8 cellular contexts compared by ENCODE assay signal in the genomic region with DNA sequence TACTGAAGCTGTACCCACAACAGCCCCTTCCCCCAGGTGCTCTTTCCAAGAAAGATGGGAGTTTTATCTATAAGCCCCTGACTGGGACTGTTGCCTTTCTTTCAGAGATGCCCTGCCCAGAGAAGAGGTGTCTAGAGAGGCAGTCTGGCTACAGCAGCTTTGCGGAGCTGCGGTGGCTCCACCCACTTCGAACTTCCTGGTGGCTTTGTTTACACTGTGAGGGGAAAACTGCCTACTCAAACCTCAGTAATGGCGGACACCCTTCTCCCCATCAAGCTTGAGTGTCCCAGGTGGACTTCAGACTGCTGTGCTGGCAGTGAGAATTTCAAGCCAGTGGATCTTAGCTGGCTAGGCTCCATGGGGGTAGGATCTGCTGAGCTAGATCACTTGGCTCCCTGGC.
DNase-seq lines count a peak whose midpoint lies in the region; ATAC-seq, FAIRE-seq and TF ChIP-seq lines count a peak whose summit lies in the region.
"Not testable (repeated sequence)": the region's sequence is repeated elsewhere in the genome, so short reads cannot be mapped to it uniquely, and the experiment has no call there.

No MANE protein-coding gene starts in this region.

- not testable (repeated sequence) for H3K27ac ChIP-seq in HepG2 (ENCODE audit: extremely low read length, insufficient read depth, low read length)

- TF ChIP-seq EP300 in HepG2 (IDR thresholded peaks at IDR 0.05; ENCODE audit: low read depth in 2 of 2, low read length in 2 of 2); HepG2 (CRISPR knock-in tag; IDR thresholded peaks at IDR 0.05; ENCODE audit: borderline replicate concordance): not testable (repeated sequence)

- TF ChIP-seq POLR2A in HepG2 (IDR thresholded peaks at IDR 0.05; ENCODE audit: insufficient read depth in 1 of 2, low read depth in 2 of 2, low read length in 2 of 2) = not testable (repeated sequence)

- not testable (repeated sequence) for TF ChIP-seq CTCF in HepG2 (CRISPR knock-in tag; IDR thresholded peaks at IDR 0.05)

- POLR2A ChIA-PET in HepG2 (lab: Yijun Ruan, JAX) = not testable (repeated sequence)

- CTCF ChIA-PET in HepG2 (lab: Yijun Ruan, JAX; ENCODE audit: low intra/inter-chr PET ratio, low total read pairs) = not testable (repeated sequence)

- H3K4me1 ChIP-seq in HepG2 (ENCODE audit: insufficient read depth, low read length) = not testable (repeated sequence)

- not testable (repeated sequence) for H3K36me3 ChIP-seq in HepG2 (replicated peaks in 1 of 2; ENCODE audit: control insufficient read depth in 1 of 2, insufficient read depth in 2 of 2, low read length in 2 of 2)

- in situ Hi-C loops in HepG2 (cut with HindIII; ENCODE audit: extremely low pct_ligation_motif_present, low pct_unique_long_range_greater_than_20kb) = not testable (repeated sequence)

- H3K9me3 ChIP-seq in HepG2 (ENCODE audit: low read length) = not testable (repeated sequence)

- peak; percentile 64 for DNase-seq in DMS153 (lab: John Stamatoyannopoulos, UW)
- peak; percentile 34 for DNase-seq in HT-29 (ENCODE audit: low spot score)
- peak; percentile 4 for DNase-seq in NCI-H2029 (lab: John Stamatoyannopoulos, UW)
- peak; percentile 46 for DNase-seq in NCI-H510A treated with DMSO at 0.1 percent for 48 hours (lab: John Stamatoyannopoulos, UW)
- peak; percentile 33 for DNase-seq in NCI-H748 (lab: John Stamatoyannopoulos, UW; ENCODE audit: unreplicated experiment)
- peak; percentile 78 for DNase-seq in RPMI8226
- DNase-seq in SHP77 treated with DMSO at 0.1 percent for 48 hours (lab: John Stamatoyannopoulos, UW) = peak; percentile 33
- peak; percentile 17 for DNase-seq in HepG2 (ENCODE audit: low spot score)

- H3K9ac ChIP-seq in HepG2 (ENCODE audit: insufficient read depth, low read depth, low read length) = not testable (repeated sequence)

- 11% methylated on average over 4 of the region's 4 CpGs for WGBS in HepG2 (ENCODE audit: low lambda C conversion rate)

- intact Hi-C loops in HepG2 (cut with micrococcal nuclease; ENCODE audit: unreplicated experiment) = loop anchor here (5.0 kb wide), 1 partner anchor 624 kb away; no protein-coding TSS in a partner anchor

- H3K79me2 ChIP-seq in HepG2 (ENCODE audit: insufficient read depth, low read length) = not testable (repeated sequence)

- TF ChIP-seq RAD21 in HepG2 (CRISPR knock-in tag; IDR thresholded peaks at IDR 0.05) = not testable (repeated sequence)

- not testable (repeated sequence) for H3K27me3 ChIP-seq in HepG2 (ENCODE audit: control insufficient read depth in 1 of 2, insufficient read depth in 2 of 2, low read length in 2 of 2)

- not testable (repeated sequence) for ATAC-seq in HepG2

- not testable (repeated sequence) for H3K4me3 ChIP-seq in HepG2 (replicated peaks in 1 of 3; ENCODE audit: insufficient read depth in 1 of 3, low read depth in 2 of 3, low read length in 3 of 3)

- not testable (repeated sequence) for H2AFZ ChIP-seq in HepG2 (ENCODE audit: low read length)

- BruUV-seq in HepG2 (replicated peaks; lab: Mats Ljungman, UMichigan) = not testable (repeated sequence)

- H3K4me2 ChIP-seq in HepG2 (ENCODE audit: low read depth, low read length) = 0 out of 2 replicates have a peak overlapping the region, but pooled peaks have one; percentile 8

- FAIRE-seq in HepG2 (lab: Jason Lieb, UNC) = not testable (repeated sequence)

- H4K20me1 ChIP-seq in HepG2 (ENCODE audit: insufficient read depth, low read length) = not testable (repeated sequence)

Comparison
In these comparisons a context has a peak if more than half of its experiments do, and no peak if none do; other contexts are left out.
1. DNase-seq: peak in every context shown above with its lines; median percentile 78 in RPMI8226; 64 in DMS153; 46 in NCI-H510A treated with DMSO at 0.1 percent for 48 hours; 34 in HT-29; 33 in NCI-H748; 33 in SHP77 treated with DMSO at 0.1 percent for 48 hours; 17 in HepG2; 4 in NCI-H2029.